ENCODE assay signal across 8 cellular contexts in genomic region chr2:61540167-61540566, GRCh38. TPM values are rescaled to one million over a fixed set of nuclear protein-coding genes. Genes with fewer than 3 reads are reported as not detected.
DNase-seq lines count a peak whose midpoint lies in the region; ATAC-seq, FAIRE-seq and TF ChIP-seq lines count a peak whose summit lies in the region.
"Not testable (repeated sequence)": the region's sequence is repeated elsewhere in the genome, so short reads cannot be mapped to it uniquely, and the experiment has no call there.

No MANE protein-coding gene starts in this region.

- H3K79me2 ChIP-seq in HCT116 (ENCODE audit: insufficient read depth, low read length) (peaks cover 29% of the 10 kb centered on the region), K562 (ENCODE audit: control insufficient read depth, insufficient read depth, low read length) (peaks cover 34% of the 10 kb centered on the region)

- H3K4me1 ChIP-seq in CD4-positive, alpha-beta memory T cell (ENCODE audit: insufficient read depth, low read length) = peaks cover 18% of the 10 kb centered on the region
- H3K4me1 ChIP-seq in HCT116 (ENCODE audit: control insufficient read depth in 1 of 2, insufficient read depth in 2 of 2, low read length in 2 of 2) (peaks cover 13 to 21% of the 10 kb centered on the region in 2 experiments), Panc1 (ENCODE audit: control insufficient read depth, insufficient read depth, low read length) (peaks cover 11% of the 10 kb centered on the region), K562 (replicated peaks in 1 of 2; ENCODE audit: control insufficient read depth in 2 of 2, insufficient read depth in 2 of 2, low read length in 2 of 2) (peaks cover 12 to 19% of the 10 kb centered on the region in 2 experiments)

- WGBS in K562 (ENCODE audit: insufficient coverage, low coverage, missing lambda C conversion rate) = 95% methylated on average over 9 of the region's 10 CpGs

- RAD21 ChIA-PET in HCT116 (lab: Charles Lee; ENCODE audit: low non-redundant PET in 1 of 2, low total read pairs in 2 of 2, uncharacterized antibody in 2 of 2, unreplicated experiment in 2 of 2) = not testable (repeated sequence)

- H2AFZ ChIP-seq in HCT116 (ENCODE audit: low read depth, low read length, poor library complexity, severe bottlenecking) = not testable (repeated sequence)
- peak overlapping the region; percentile 95 for H2AFZ ChIP-seq in K562 (ENCODE audit: low read depth, low read length)

- H3K27ac ChIP-seq in CD4-positive, alpha-beta memory T cell (ENCODE audit: low read depth, low read length) = not testable (repeated sequence)
- 0 out of 2 replicates have a peak overlapping the region, but pooled peaks have one; percentile 94 for H3K27ac ChIP-seq in HCT116 (ENCODE audit: low read depth, low read length)
- H3K27ac ChIP-seq in Panc1 (ENCODE audit: low read length) = peak overlapping the region; percentile 95; the same call in 1 of the 2 replicates
- peak overlapping the region; percentile 98; the same call in 2 of the 3 replicates for H3K27ac ChIP-seq in K562 (ENCODE audit: extremely low read depth, low read depth, low read length)

- FAIRE-seq in K562 (lab: Jason Lieb, UNC) = not testable (repeated sequence)

- not testable (repeated sequence) for TF ChIP-seq RAD21 in HCT116 (IDR thresholded peaks at IDR 0.05; ENCODE audit: low read depth); K562 (CRISPR knock-in tag; conservative IDR thresholded peaks at IDR 0.05 in 1 of 2, IDR thresholded peaks at IDR 0.05 in 1 of 2)

- H3K27me3 Mint-ChIP-seq in CD4-positive, alpha-beta memory T cell; activated B cell treated with CpG ODN at 0.5 μM for 24 hours; activated T-helper 17 cell treated with anti-CD3 and anti-CD28 coated beads, Interleukin-2, amount 50 U/mL, for 72 hours; neural crest cell (ENCODE audit: low read depth); type B pancreatic cell: not testable (repeated sequence)

- not testable (repeated sequence) for H3K4me2 ChIP-seq in HCT116 (ENCODE audit: low read length); K562 (ENCODE audit: insufficient read depth, low read length)

- H3K27me3 ChIP-seq in CD4-positive, alpha-beta memory T cell (ENCODE audit: insufficient read depth, low read length); HCT116 (ENCODE audit: insufficient read depth, low read length); Panc1 (ENCODE audit: control insufficient read depth, insufficient read depth, low read length); K562 (ENCODE audit: control insufficient read depth in 2 of 2, insufficient read depth in 2 of 2, low read length in 2 of 2): not testable (repeated sequence)

- H3K36me3 Mint-ChIP-seq in CD4-positive, alpha-beta memory T cell = peaks cover 0 to 18% of the 10 kb centered on the region in 2 donors
- H3K36me3 Mint-ChIP-seq in activated B cell treated with CpG ODN at 0.5 μM for 24 hours (ENCODE audit: low read depth) (peaks cover 17% of the 10 kb centered on the region), neural crest cell (ENCODE audit: low read depth) (peaks cover 10% of the 10 kb centered on the region), type B pancreatic cell (peaks cover 12% of the 10 kb centered on the region)
- peaks cover 29% of the 10 kb centered on the region for H3K36me3 Mint-ChIP-seq in activated T-helper 17 cell treated with anti-CD3 and anti-CD28 coated beads, Interleukin-2, amount 50 U/mL, for 72 hours (ENCODE audit: low read depth)

- H3K9ac ChIP-seq in HCT116 (ENCODE audit: low read length) = not testable (repeated sequence)
- H3K9ac ChIP-seq in K562 (ENCODE audit: insufficient read depth in 1 of 2, low read depth in 2 of 2, low read length in 2 of 2) = 0 out of 4 replicates have a peak overlapping the region, but pooled peaks of 1 of the 2 experiments have one; percentile 49

- H3K9me3 Mint-ChIP-seq in CD4-positive, alpha-beta memory T cell; activated B cell treated with CpG ODN at 0.5 μM for 24 hours; activated T-helper 17 cell treated with anti-CD3 and anti-CD28 coated beads, Interleukin-2, amount 50 U/mL, for 72 hours; neural crest cell; type B pancreatic cell: not testable (repeated sequence)

- not testable (repeated sequence) for H3K9me3 ChIP-seq in CD4-positive, alpha-beta memory T cell (ENCODE audit: control insufficient read depth in 1 of 2, low read length in 2 of 2); HCT116 (ENCODE audit: control insufficient read depth in 1 of 2, insufficient read depth in 1 of 2, low read depth in 1 of 2, low read length in 2 of 2); Panc1 (ENCODE audit: control insufficient read depth, insufficient read depth, low read depth, low read length); K562 (replicated peaks; ENCODE audit: control insufficient read depth, insufficient read depth, low read depth, low read length)

- not testable (repeated sequence) for H3K9me2 ChIP-seq in HCT116 (ENCODE audit: insufficient read depth)

- not testable (repeated sequence) for ATAC-seq in HCT116; Panc1; activated B cell treated with CpG ODN at 0.5 μM for 24 hours (ENCODE audit: low read depth); activated T-helper 17 cell treated with anti-CD3 and anti-CD28 coated beads, Interleukin-2, amount 50 U/mL, for 72 hours (replicated peaks); K562

- peaks cover 14 to 35% (median 19%) of the 10 kb centered on the region in 4 donors for H3K4me1 Mint-ChIP-seq in CD4-positive, alpha-beta memory T cell
- peaks cover 26% of the 10 kb centered on the region for H3K4me1 Mint-ChIP-seq in activated B cell treated with CpG ODN at 0.5 μM for 24 hours
- peaks cover 11% of the 10 kb centered on the region for H3K4me1 Mint-ChIP-seq in activated T-helper 17 cell treated with anti-CD3 and anti-CD28 coated beads, Interleukin-2, amount 50 U/mL, for 72 hours
- peaks cover 28% of the 10 kb centered on the region for H3K4me1 Mint-ChIP-seq in neural crest cell
- H3K4me1 Mint-ChIP-seq in type B pancreatic cell (ENCODE audit: unreplicated experiment) = not testable (repeated sequence)

- H3K27ac Mint-ChIP-seq in CD4-positive, alpha-beta memory T cell = peak overlapping the region in 6 of 7 donors; percentile 25 to 100 (median 70)
- peak overlapping the region; percentile 41 for H3K27ac Mint-ChIP-seq in activated B cell treated with CpG ODN at 0.5 μM for 24 hours
- peak overlapping the region; percentile 98 for H3K27ac Mint-ChIP-seq in activated T-helper 17 cell treated with anti-CD3 and anti-CD28 coated beads, Interleukin-2, amount 50 U/mL, for 72 hours
- H3K27ac Mint-ChIP-seq in neural crest cell (ENCODE audit: unreplicated experiment) = peak overlapping the region; percentile 45
- peak overlapping the region; percentile 72 for H3K27ac Mint-ChIP-seq in type B pancreatic cell

- TF ChIP-seq CTCF in HCT116 (IDR thresholded peaks at IDR 0.05 in 2 of 3, conservative IDR thresholded peaks at IDR 0.05 in 1 of 3; ENCODE audit: borderline replicate concordance in 1 of 3, insufficient read depth in 1 of 3, low read depth in 2 of 3, low read length in 2 of 3); Panc1 (IDR thresholded peaks at IDR 0.05); activated B cell treated with CpG ODN at 0.5 μM for 24 hours (IDR thresholded peaks at IDR 0.05); K562 (IDR thresholded peaks at IDR 0.05 in 2 of 3, conservative IDR thresholded peaks at IDR 0.05 in 1 of 3; ENCODE audit: insufficient read depth in 2 of 3, low read depth in 1 of 3, low read length in 3 of 3); neural crest cell (conservative IDR thresholded peaks at IDR 0.05); type B pancreatic cell (conservative IDR thresholded peaks at IDR 0.05): not testable (repeated sequence)

- H3K9me1 ChIP-seq in K562 (ENCODE audit: control insufficient read depth, insufficient read depth, low read length) = not testable (repeated sequence)

- in situ Hi-C loops in Panc1 (cut with HindIII; ENCODE audit: low pct_unique_long_range_greater_than_20kb, low sequenced_read_pairs); K562 (cut with MboI): not testable (repeated sequence)

- DNase-seq in CD4-positive, alpha-beta memory T cell; HCT116 (ENCODE audit: low read depth, low spot score); Panc1 (ENCODE audit: low read depth, low spot score); activated B cell treated with CpG ODN at 0.5 μM for 24 hours; K562 (ENCODE audit: extremely low read depth in 1 of 4, low spot score in 3 of 4); neural crest cell (ENCODE audit: low read depth, low spot score); type B pancreatic cell (ENCODE audit: extremely low spot score, unreplicated experiment): not testable (repeated sequence)

- TF ChIP-seq POLR2A in HCT116 (IDR thresholded peaks at IDR 0.05; ENCODE audit: borderline replicate concordance, extremely low read depth, insufficient read depth, insufficient read length); K562 (conservative IDR thresholded peaks at IDR 0.05): not testable (repeated sequence)

- not testable (repeated sequence) for BruUV-seq in HCT116 (replicated peaks; lab: Mats Ljungman, UMichigan); Panc1 (replicated peaks; lab: Mats Ljungman, UMichigan); K562 (replicated peaks; lab: Mats Ljungman, UMichigan)

- not testable (repeated sequence) for H3K4me3 Mint-ChIP-seq in CD4-positive, alpha-beta memory T cell; activated B cell treated with CpG ODN at 0.5 μM for 24 hours; activated T-helper 17 cell treated with anti-CD3 and anti-CD28 coated beads, Interleukin-2, amount 50 U/mL, for 72 hours; neural crest cell; type B pancreatic cell

- CTCF ChIA-PET in CD4-positive, alpha-beta memory T cell (lab: Charles Lee; ENCODE audit: partially characterized antibody); HCT116 (lab: Charles Lee); Panc1 (lab: Charles Lee); activated B cell treated with CpG ODN at 0.5 μM for 24 hours (lab: Charles Lee); K562 (lab: Yijun Ruan, JAX; ENCODE audit: low intra/inter-chr PET ratio): not testable (repeated sequence)

- H3K36me3 ChIP-seq in CD4-positive, alpha-beta memory T cell (ENCODE audit: insufficient read depth, low read length); HCT116 (ENCODE audit: control insufficient read depth in 1 of 2, insufficient read depth in 2 of 2, low read length in 2 of 2); Panc1 (ENCODE audit: control insufficient read depth, insufficient read depth, low read length); K562 (ENCODE audit: control insufficient read depth, insufficient read depth, low read length): not testable (repeated sequence)

- intact Hi-C loops in CD4-positive, alpha-beta memory T cell (cut with micrococcal nuclease); HCT116 (cut with micrococcal nuclease); Panc1 (cut with micrococcal nuclease; ENCODE audit: unreplicated experiment); activated B cell treated with CpG ODN at 0.5 μM for 24 hours (cut with micrococcal nuclease); K562 (cut with micrococcal nuclease): not testable (repeated sequence)

- TF ChIP-seq EP300 in K562 (IDR thresholded peaks at IDR 0.05; ENCODE audit: low read length) = not testable (repeated sequence)

- not testable (repeated sequence) for H3K4me3 ChIP-seq in CD4-positive, alpha-beta memory T cell (ENCODE audit: low read length in 2 of 2); HCT116 (replicated peaks in 1 of 2; ENCODE audit: low read depth in 1 of 2, low read length in 2 of 2); Panc1 (ENCODE audit: low read depth in 2 of 2, low read length in 2 of 2); K562

- H4K20me1 ChIP-seq in HCT116 (ENCODE audit: insufficient read depth) (peaks cover 12% of the 10 kb centered on the region; the same call in 1 of the 2 replicates), K562 (replicated peaks; ENCODE audit: control insufficient read depth, insufficient read depth, low read length) (peaks cover 17% of the 10 kb centered on the region)

- POLR2A ChIA-PET in CD4-positive, alpha-beta memory T cell (lab: Charles Lee; ENCODE audit: partially characterized antibody); HCT116 (lab: Charles Lee); Panc1 (lab: Charles Lee); activated B cell treated with CpG ODN at 0.5 μM for 24 hours (lab: Charles Lee); K562 (lab: Yijun Ruan, JAX): not testable (repeated sequence)

RNA-seq across cellular contexts. Expression of gene XPO1, which starts 2.0 kb away (rescaled TPM):
- 100 to 1,000 TPM; 174 to 180 TPM for total RNA-seq in CD4-positive, alpha-beta memory T cell
- 10 to 100 TPM; 26.8 to 45.9 TPM for polyA plus RNA-seq in CD4-positive, alpha-beta memory T cell
- total RNA-seq in HCT116 (2021; ENCODE audit: unreplicated experiment) = 184 TPM
- 43.6 and 63.2 TPM in 2 replicates for polyA plus RNA-seq in HCT116 (2012)
- total RNA-seq in Panc1 (2021; ENCODE audit: unreplicated experiment) = 189 TPM
- polyA plus RNA-seq in Panc1 (2012; ENCODE audit: insufficient read length) = 78.8 TPM
- total RNA-seq in activated B cell treated with CpG ODN at 0.5 μM for 24 hours = 183 and 217 TPM in 2 replicates
- total RNA-seq in activated T-helper 17 cell treated with anti-CD3 and anti-CD28 coated beads, Interleukin-2, amount 50 U/mL, for 72 hours = 100 to 1,000 TPM; 176 to 221 TPM
- total RNA-seq in K562 (2011; cell fraction: chromatin; rRNA removed; ENCODE audit: low replicate concordance) = 379 and 1,649 TPM in 2 replicates
- total RNA-seq in K562 (2011; cell fraction: nucleolus; rRNA removed) = 154 and 214 TPM in 2 replicates
- 491 and 590 TPM in 2 replicates for total RNA-seq in K562 (2011; cell fraction: nucleoplasm; rRNA removed)
- 177 and 196 TPM in 2 replicates for total RNA-seq in K562 (2014; rRNA removed)
- 296 and 319 TPM in 2 replicates for total RNA-seq in K562 (2014; rRNA removed; fragmentation: Illumina TruSeq; extraction: Trizol)
- 284 and 301 TPM in 2 replicates for total RNA-seq in K562 (2015; rRNA removed; fragmentation: Illumina TruSeq; extraction: Trizol)
- 204 and 216 TPM in 2 replicates for total RNA-seq in K562 (2021)
- polyA plus RNA-seq in K562 (2011; rRNA removed) = 240 and 307 TPM in 2 replicates
- polyA plus RNA-seq in K562 (2011; cell fraction: cytosol; rRNA removed) = 49.5 and 115 TPM in 2 replicates
- polyA plus RNA-seq in K562 (2011; cell fraction: nucleus; rRNA removed) = 209 and 356 TPM in 2 replicates
- polyA plus RNA-seq in K562 (2012) = 150 and 157 TPM in 2 replicates
- polyA plus RNA-seq in K562 (2014; fragmentation: Illumina TruSeq; extraction: Trizol) = 213 and 253 TPM in 2 replicates
- 10 to 100 TPM; 86.2 to 91.8 TPM for polyA plus RNA-seq in K562 (2014; fragmentation: Nextera tagmentation; extraction: Ambion mirVana)
- 195 and 211 TPM in 2 replicates for polyA plus RNA-seq in K562 (2014; rRNA removed)
- polyA minus RNA-seq in K562 (2011; rRNA and poly(A)+ RNA removed) = 515 and 518 TPM in 2 replicates
- 122 and 170 TPM in 2 replicates for polyA minus RNA-seq in K562 (2011; cell fraction: cytosol; rRNA and poly(A)+ RNA removed)
- 151 and 265 TPM in 2 replicates for polyA minus RNA-seq in K562 (2011; cell fraction: nucleus; rRNA and poly(A)+ RNA removed)
- total RNA-seq in neural crest cell = 233 and 238 TPM in 2 replicates
- total RNA-seq in type B pancreatic cell (ENCODE audit: low replicate concordance) = 132 and 227 TPM in 2 replicates

Comparison
In these comparisons a context has a peak if more than half of its experiments do, and no peak if none do; other contexts are left out.
1. H3K27ac Mint-ChIP-seq: peak in every context shown above with its lines; median percentile 98 in activated T-helper 17 cell treated with anti-CD3 and anti-CD28 coated beads, Interleukin-2, amount 50 U/mL, for 72 hours; 72 in type B pancreatic cell; 70 in CD4-positive, alpha-beta memory T cell; 45 in neural crest cell; 41 in activated B cell treated with CpG ODN at 0.5 μM for 24 hours.